Comparison of ENCODE assay signal across 8 cellular contexts in genomic region chr5:53110156-53110555, GRCh38. TPM values are rescaled to one million over a fixed set of nuclear protein-coding genes. Genes with fewer than 3 reads are reported as not detected.
DNase-seq lines count a peak whose midpoint lies in the region; ATAC-seq lines count a peak whose summit lies in the region.

No MANE protein-coding gene starts in this region.

- H3K27me3 Mint-ChIP-seq in immature natural killer cell (ENCODE audit: low read depth in 3 of 3): peaks cover 0 to 1% (median 0%) of the 10 kb centered on the region in 3 donors

- ATAC-seq in HG03064 (IDR thresholded peaks at IDR 0.05; ENCODE audit: low read depth, unreplicated experiment): peak; percentile 12
- peak in 1 of 2 donors; percentile 16 for ATAC-seq in activated naive CD4-positive, alpha-beta T cell treated with anti-CD3 and anti-CD28 coated beads, Interleukin-2, amount 50 U/mL, for 72 hours
- ATAC-seq in esophagus mucosa: no peak

- peaks cover 16 to 19% of the 10 kb centered on the region in 2 donors for H3K36me3 Mint-ChIP-seq in activated naive CD4-positive, alpha-beta T cell treated with anti-CD3 and anti-CD28 coated beads, Interleukin-2, amount 50 U/mL, for 72 hours
- H3K36me3 Mint-ChIP-seq in immature natural killer cell: peaks cover 0 to 14% (median 0%) of the 10 kb centered on the region in 3 donors

- peaks cover 27 to 51% of the 10 kb centered on the region in 2 donors for H3K4me1 Mint-ChIP-seq in immature natural killer cell

- H3K27ac ChIP-seq in substantia nigra (ENCODE audit: low read depth, low read length, poor library complexity, severe bottlenecking): peak overlapping the region; percentile 92

- H3K27ac Mint-ChIP-seq in activated naive CD4-positive, alpha-beta T cell treated with anti-CD3 and anti-CD28 coated beads, Interleukin-2, amount 50 U/mL, for 72 hours: peak overlapping the region; percentile 95 to 96
- H3K27ac Mint-ChIP-seq in immature natural killer cell: peak overlapping the region; percentile 77 to 95 (median 91)

- peak overlapping the region; percentile 90 to 97 (median 95) for H3K4me3 Mint-ChIP-seq in immature natural killer cell

- no peaks in the 10 kb centered on the region for H3K9me3 Mint-ChIP-seq in activated naive CD4-positive, alpha-beta T cell treated with anti-CD3 and anti-CD28 coated beads, Interleukin-2, amount 50 U/mL, for 72 hours
- no peaks in the 10 kb centered on the region for H3K9me3 Mint-ChIP-seq in immature natural killer cell

- DNase-seq in NCI-H2171 treated with DMSO at 0.1 percent for 48 hours (lab: John Stamatoyannopoulos, UW): peak; percentile 29
- no peak for DNase-seq in NCI-H2171 (lab: John Stamatoyannopoulos, UW)
- DNase-seq in activated naive CD4-positive, alpha-beta T cell treated with anti-CD3 and anti-CD28 coated beads, Interleukin-2, amount 50 U/mL, for 72 hours (ENCODE audit: low spot score in 2 of 2): no peak
- no peak for DNase-seq in immature natural killer cell
- peak in 1 of 49 donors; percentile 12 for DNase-seq in substantia nigra (lab: John Stamatoyannopoulos, UW)
- no peak for DNase-seq in mucosa of gallbladder (ENCODE audit: low spot score)

RNA-seq across cellular contexts. Expression of gene MOCS2, which starts 0.6 kb away (rescaled TPM):
- 10 to 100 TPM; 18.7 to 29.2 TPM for total RNA-seq in activated naive CD4-positive, alpha-beta T cell treated with anti-CD3 and anti-CD28 coated beads, Interleukin-2, amount 50 U/mL, for 72 hours
- 10 to 100 TPM; 33.3 to 59.9 (median 40.7) TPM for polyA plus RNA-seq in immature natural killer cell
- total RNA-seq in esophagus mucosa: 21.7 TPM
- 42.8 TPM for total RNA-seq in mucosa of gallbladder
